ENCODE assay signal across 2 cellular contexts in the genomic region with DNA sequence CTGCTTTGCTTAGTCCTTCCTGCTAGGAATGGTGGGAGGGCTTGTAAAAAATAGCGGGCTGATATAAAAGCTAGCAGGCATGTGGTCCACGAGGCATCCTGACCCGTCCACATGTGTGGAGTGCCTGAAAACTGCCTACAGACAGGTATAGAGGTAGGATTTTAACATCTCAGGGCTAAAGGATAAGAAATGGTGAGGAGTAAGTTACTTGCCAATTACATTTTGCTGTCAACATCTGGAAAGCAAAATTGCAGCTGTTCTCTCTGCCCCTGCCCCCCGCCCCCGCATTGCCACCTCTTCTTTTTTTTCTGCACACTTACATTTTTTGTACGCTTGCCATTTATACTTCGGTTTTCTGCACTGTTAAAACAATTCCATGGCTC.
A peak's percentile ranks its signal among the peaks of the same experiment; 100 is the strongest.
TF ChIP-seq lines count a peak whose summit lies in the region.

No MANE protein-coding gene starts in this region.

TF ChIP-seq in GM23338, 12 proteins besides CTCF, POLR2A, EP300 and RAD21:
- TF ChIP-seq ZNF114 (CRISPR knock-in tag; IDR thresholded peaks at IDR 0.05): no peak
- TF ChIP-seq EZH2 (IDR thresholded peaks at IDR 0.05; ENCODE audit: low read depth, unreplicated experiment): peak; percentile 62
- no peak for TF ChIP-seq NANOG (IDR thresholded peaks at IDR 0.05; ENCODE audit: borderline replicate concordance)

TF ChIP-seq in K562, 482 proteins besides CTCF, POLR2A, EP300 and RAD21:
- TF ChIP-seq, protein P1, sequence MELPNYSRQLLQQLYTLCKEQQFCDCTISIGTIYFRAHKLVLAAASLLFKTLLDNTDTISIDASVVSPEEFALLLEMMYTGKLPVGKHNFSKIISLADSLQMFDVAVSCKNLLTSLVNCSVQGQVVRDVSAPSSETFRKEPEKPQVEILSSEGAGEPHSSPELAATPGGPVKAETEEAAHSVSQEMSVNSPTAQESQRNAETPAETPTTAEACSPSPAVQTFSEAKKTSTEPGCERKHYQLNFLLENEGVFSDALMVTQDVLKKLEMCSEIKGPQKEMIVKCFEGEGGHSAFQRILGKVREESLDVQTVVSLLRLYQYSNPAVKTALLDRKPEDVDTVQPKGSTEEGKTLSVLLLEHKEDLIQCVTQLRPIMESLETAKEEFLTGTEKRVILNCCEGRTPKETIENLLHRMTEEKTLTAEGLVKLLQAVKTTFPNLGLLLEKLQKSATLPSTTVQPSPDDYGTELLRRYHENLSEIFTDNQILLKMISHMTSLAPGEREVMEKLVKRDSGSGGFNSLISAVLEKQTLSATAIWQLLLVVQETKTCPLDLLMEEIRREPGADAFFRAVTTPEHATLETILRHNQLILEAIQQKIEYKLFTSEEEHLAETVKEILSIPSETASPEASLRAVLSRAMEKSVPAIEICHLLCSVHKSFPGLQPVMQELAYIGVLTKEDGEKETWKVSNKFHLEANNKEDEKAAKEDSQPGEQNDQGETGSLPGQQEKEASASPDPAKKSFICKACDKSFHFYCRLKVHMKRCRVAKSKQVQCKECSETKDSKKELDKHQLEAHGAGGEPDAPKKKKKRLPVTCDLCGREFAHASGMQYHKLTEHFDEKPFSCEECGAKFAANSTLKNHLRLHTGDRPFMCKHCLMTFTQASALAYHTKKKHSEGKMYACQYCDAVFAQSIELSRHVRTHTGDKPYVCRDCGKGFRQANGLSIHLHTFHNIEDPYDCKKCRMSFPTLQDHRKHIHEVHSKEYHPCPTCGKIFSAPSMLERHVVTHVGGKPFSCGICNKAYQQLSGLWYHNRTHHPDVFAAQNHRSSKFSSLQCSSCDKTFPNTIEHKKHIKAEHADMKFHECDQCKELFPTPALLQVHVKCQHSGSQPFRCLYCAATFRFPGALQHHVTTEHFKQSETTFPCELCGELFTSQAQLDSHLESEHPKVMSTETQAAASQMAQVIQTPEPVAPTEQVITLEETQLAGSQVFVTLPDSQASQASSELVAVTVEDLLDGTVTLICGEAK (IDR thresholded peaks at IDR 0.05): 0 out of 2 replicates have a peak, but pooled peaks have one; percentile 24
- TF ChIP-seq, protein P1 (CRISPR knock-in tag; IDR thresholded peaks at IDR 0.05): no peak
- TF ChIP-seq BHLHE40 (IDR thresholded peaks at IDR 0.05; ENCODE audit: low read length): no peak
- TF ChIP-seq KLF1 (tag; IDR thresholded peaks at IDR 0.05): no peak
- TF ChIP-seq, protein P2, sequence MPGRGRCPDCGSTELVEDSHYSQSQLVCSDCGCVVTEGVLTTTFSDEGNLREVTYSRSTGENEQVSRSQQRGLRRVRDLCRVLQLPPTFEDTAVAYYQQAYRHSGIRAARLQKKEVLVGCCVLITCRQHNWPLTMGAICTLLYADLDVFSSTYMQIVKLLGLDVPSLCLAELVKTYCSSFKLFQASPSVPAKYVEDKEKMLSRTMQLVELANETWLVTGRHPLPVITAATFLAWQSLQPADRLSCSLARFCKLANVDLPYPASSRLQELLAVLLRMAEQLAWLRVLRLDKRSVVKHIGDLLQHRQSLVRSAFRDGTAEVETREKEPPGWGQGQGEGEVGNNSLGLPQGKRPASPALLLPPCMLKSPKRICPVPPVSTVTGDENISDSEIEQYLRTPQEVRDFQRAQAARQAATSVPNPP (IDR thresholded peaks at IDR 0.05; ENCODE audit: borderline replicate concordance, insufficient read depth, insufficient read length): no peak
- TF ChIP-seq ZNF224 (CRISPR knock-in tag; IDR thresholded peaks at IDR 0.05): no peak
- TF ChIP-seq, protein P3, sequence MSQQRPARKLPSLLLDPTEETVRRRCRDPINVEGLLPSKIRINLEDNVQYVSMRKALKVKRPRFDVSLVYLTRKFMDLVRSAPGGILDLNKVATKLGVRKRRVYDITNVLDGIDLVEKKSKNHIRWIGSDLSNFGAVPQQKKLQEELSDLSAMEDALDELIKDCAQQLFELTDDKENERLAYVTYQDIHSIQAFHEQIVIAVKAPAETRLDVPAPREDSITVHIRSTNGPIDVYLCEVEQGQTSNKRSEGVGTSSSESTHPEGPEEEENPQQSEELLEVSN (IDR thresholded peaks at IDR 0.05; ENCODE audit: borderline replicate concordance in 1 of 2, extremely low read depth in 1 of 2, insufficient read depth in 1 of 2, insufficient read length in 1 of 2, low read depth in 1 of 2, low read length in 1 of 2, poor library complexity in 1 of 2, severe bottlenecking in 1 of 2): peak in 1 of 2 experiments; percentile 63
- peak; percentile 94 for TF ChIP-seq EGR1 (conservative IDR thresholded peaks at IDR 0.05)
- peak; percentile 20 for TF ChIP-seq RBBP5 (IDR thresholded peaks at IDR 0.05; ENCODE audit: borderline replicate concordance, insufficient read depth, low read length, poor library complexity, severe bottlenecking)
- TF ChIP-seq DACH1 (IDR thresholded peaks at IDR 0.05; ENCODE audit: partially characterized antibody): peak; percentile 19
- TF ChIP-seq ZNF507 (tag; conservative IDR thresholded peaks at IDR 0.05): 0 out of 2 replicates have a peak, but pooled peaks have one; percentile 25
